In genomic region chr10:131453772-131454634, GRCh38 we compare ENCODE assay signal across 8 cellular contexts.
DNase-seq lines count a peak whose midpoint lies in the region; ATAC-seq and FAIRE-seq lines count a peak whose summit lies in the region.

No MANE protein-coding gene starts in this region.

- peak; percentile 78 for FAIRE-seq in endometrium (lab: Jason Lieb, UNC)

- no peak for ATAC-seq in GM18861 (IDR thresholded peaks at IDR 0.05; ENCODE audit: unreplicated experiment)
- ATAC-seq in HG03025 (IDR thresholded peaks at IDR 0.05; ENCODE audit: low FRiP score, unreplicated experiment) = no peak

- no peak overlapping the region for H3K4me3 ChIP-seq in Jurkat, Clone E6-1 (ENCODE audit: low read length)

- DNase-seq in Daoy (ENCODE audit: low read depth) = peak; percentile 62
- peak; percentile 60 for DNase-seq in Jurkat, Clone E6-1 (ENCODE audit: low read depth, low spot score)
- DNase-seq in activated CD4-positive, alpha-beta T cell treated with anti-CD3 and anti-CD28 coated beads, Interleukin-2, amount 50 U/mL, for 4 hours = peak; percentile 26 to 55
- DNase-seq in midbrain (lab: John Stamatoyannopoulos, UW) = peak; percentile 78
- DNase-seq in stimulated activated CD8-positive, alpha-beta memory T cell treated with anti-CD3 and anti-CD28 coated beads, Interleukin-7, amount 100 ng/mL, for 48 hours (ENCODE audit: extremely low read depth in 1 of 2, low read depth in 1 of 2) = peak; percentile 27 to 56
